ENCODE assay signal across 8 cellular contexts in genomic region chr2:214810670-214811069, GRCh38. TPM values are rescaled to one million over a fixed set of nuclear protein-coding genes. Genes with fewer than 3 reads are reported as not detected.
DNase-seq lines count a peak whose midpoint lies in the region; ATAC-seq and TF ChIP-seq lines count a peak whose summit lies in the region.

No MANE protein-coding gene starts in this region.

- 28 to 51% (median 34%) methylated on average over 15 of the region's 15 CpGs for WGBS in stomach, 5 donors

- ATAC-seq in HG03039 (IDR thresholded peaks at IDR 0.05; ENCODE audit: unreplicated experiment) (no peak), sciatic nerve (no peak)

- TF ChIP-seq CTCF in VCaP (conservative IDR thresholded peaks at IDR 0.05) (no peak), stomach (IDR thresholded peaks at IDR 0.05) (no peak)

- intact Hi-C loops in stomach (cut with DNase I; ENCODE audit: low total_unique reads), result no loop called here
- intact Hi-C loops in sciatic nerve (cut with DNase I), result no loop called here

- peak overlapping the region; percentile 59 to 76 (median 68) for H3K4me3 ChIP-seq in stomach

- H3K27me3 ChIP-seq in stomach, result no peaks in the 10 kb centered on the region

- peak overlapping the region; percentile 80 for H3K27ac ChIP-seq in VCaP
- H3K27ac ChIP-seq in stomach, result peak overlapping the region in 4 of 5 donors; percentile 77 to 95 (median 90)

- no peaks in the 10 kb centered on the region for H3K36me3 ChIP-seq in stomach

- TF ChIP-seq POLR2A in stomach (IDR thresholded peaks at IDR 0.05), result no peak

- DNase-seq in NOMO-1 (lab: John Stamatoyannopoulos, UW; ENCODE audit: unreplicated experiment in 2 of 2) (peak; percentile 3 to 14), NOMO-1 treated with dmso at 0.1 percent for 144 hours (lab: John Stamatoyannopoulos, UW; ENCODE audit: unreplicated experiment) (no peak), hepatic stellate cell (ENCODE audit: low spot score) (peak; percentile 27), stomach (no peak), sciatic nerve (ENCODE audit: low spot score) (no peak), mesenteric fat pad (ENCODE audit: low spot score) (no peak)

- H3K4me1 ChIP-seq in stomach, result peaks cover 0 to 43% (median 22%) of the 10 kb centered on the region in 4 donors

- no peak for TF ChIP-seq EP300 in stomach (IDR thresholded peaks at IDR 0.05)

- H3K9me3 ChIP-seq in stomach, result no peaks in the 10 kb centered on the region

RNA-seq across cellular contexts. Expression of gene BARD1, which starts 1.2 kb away (rescaled TPM):
- total RNA-seq in stomach (10 to 100 TPM in 4 of 5 donors, 1 to 10 TPM in 1; 9.8 to 74.4 (median 46.7) TPM), sciatic nerve (20.5 TPM), mesenteric fat pad (6.5 TPM)
- polyA plus RNA-seq in stomach, result 1 to 10 TPM; 1.2 to 4.3 (median 1.2) TPM

Comparison
In these comparisons a context has a peak if more than half of its experiments do, and no peak if none do; other contexts are left out.
1. DNase-seq: peak in NOMO-1 (2 of 2) and hepatic stellate cell (single experiment); none in NOMO-1 treated with dmso at 0.1 percent for 144 hours (single experiment), stomach (single experiment), sciatic nerve (single experiment) and mesenteric fat pad (single experiment).